23 cellular contexts compared by ENCODE assay signal in genomic region chr1:93330617-93331016, GRCh38.
"Had no signal": no experiment of that assay in that cellular context is flagged by ENCODE, and none has a peak within 500 bp of the region (broad histone marks: within the 10 kb centered on the region; RNA-seq: fewer than 3 reads in every experiment).

No MANE protein-coding gene starts in this region.

- H3K9me3 Mint-ChIP-seq: memory B cell; natural killer cell; stimulated activated naive B cell treated with anti-CD40 and anti-IgM and Interleukin-4, amounts not matched to agents 10 μg/mL and 1 μg/mL and 100 μg/mL, for 72 hours; stimulated activated naive CD8-positive, alpha-beta T cell treated with anti-CD3 and anti-CD28 coated beads, Interleukin-15, Interleukin-2, amounts not matched to agents 100 ng/mL and 50 ng/mL, for 24 hours had no signal

- H3K9me3 ChIP-seq: gastrocnemius medialis, lower lobe of right lung, ovary, psoas muscle, suprapubic skin, transverse colon, upper lobe of right lung, uterus had no signal

- H3K4me3 Mint-ChIP-seq: memory B cell; natural killer cell; stimulated activated naive B cell treated with anti-CD40 and anti-IgM and Interleukin-4, amounts not matched to agents 10 μg/mL and 1 μg/mL and 100 μg/mL, for 72 hours; stimulated activated naive CD8-positive, alpha-beta T cell treated with anti-CD3 and anti-CD28 coated beads, Interleukin-15, Interleukin-2, amounts not matched to agents 100 ng/mL and 50 ng/mL, for 24 hours had no signal

- H3K27ac Mint-ChIP-seq: memory B cell; natural killer cell; stimulated activated naive B cell treated with anti-CD40 and anti-IgM and Interleukin-4, amounts not matched to agents 10 μg/mL and 1 μg/mL and 100 μg/mL, for 72 hours; stimulated activated naive CD8-positive, alpha-beta T cell treated with anti-CD3 and anti-CD28 coated beads, Interleukin-15, Interleukin-2, amounts not matched to agents 100 ng/mL and 50 ng/mL, for 24 hours had no signal

- H3K27ac ChIP-seq: gastrocnemius medialis, lower lobe of right lung, ovary, psoas muscle, suprapubic skin, transverse colon, upper lobe of right lung, uterus had no signal

- H3K27me3 Mint-ChIP-seq: memory B cell; stimulated activated naive B cell treated with anti-CD40 and anti-IgM and Interleukin-4, amounts not matched to agents 10 μg/mL and 1 μg/mL and 100 μg/mL, for 72 hours; stimulated activated naive CD8-positive, alpha-beta T cell treated with anti-CD3 and anti-CD28 coated beads, Interleukin-15, Interleukin-2, amounts not matched to agents 100 ng/mL and 50 ng/mL, for 24 hours had no signal

- H3K36me3 Mint-ChIP-seq: natural killer cell had no signal

- DNase-seq: cortex of kidney; effector CD4-positive, alpha-beta T cell; foreskin fibroblast; gastrocnemius medialis; head of caudate nucleus; left ventricle myocardium superior; lower lobe of right lung; natural killer cell; occipital lobe; ovary; posterior cingulate gyrus; psoas muscle; right cardiac atrium; small intestine; stimulated activated CD4-positive, alpha-beta T cell treated with anti-CD3 and anti-CD28 coated beads, Interleukin-15, amount 100 ng/mL, for 24 hours; stimulated activated CD4-positive, alpha-beta T cell treated with anti-CD3 and anti-CD28 coated beads, Interleukin-2, amount 100 ng/mL, for 48 hours; stimulated activated naive B cell treated with anti-CD40 and anti-IgM and Interleukin-4, amounts not matched to agents 10 μg/mL and 1 μg/mL and 100 μg/mL, for 72 hours; transverse colon; upper lobe of right lung; uterus had no signal

- H3K4me3 ChIP-seq: gastrocnemius medialis, lower lobe of right lung, ovary, psoas muscle, suprapubic skin, transverse colon, upper lobe of right lung, uterus had no signal

- H3K4me1 Mint-ChIP-seq: natural killer cell had no signal

- H3K4me1 ChIP-seq: gastrocnemius medialis, lower lobe of right lung, psoas muscle, uterus had no signal

- H3K27me3 ChIP-seq: gastrocnemius medialis, ovary, suprapubic skin, transverse colon, upper lobe of right lung, uterus had no signal

- ATAC-seq: gastrocnemius medialis; left ventricle myocardium superior; lower lobe of right lung; natural killer cell; psoas muscle; right cardiac atrium; stimulated activated naive B cell treated with anti-CD40 and anti-IgM and Interleukin-4, amounts not matched to agents 10 μg/mL and 1 μg/mL and 100 μg/mL, for 72 hours; upper lobe of right lung had no signal

- H3K36me3 ChIP-seq: gastrocnemius medialis, lower lobe of right lung, ovary, suprapubic skin, transverse colon, upper lobe of right lung, uterus had no signal
